ENCODE assay signal across 1 cellular context in the genomic region with DNA sequence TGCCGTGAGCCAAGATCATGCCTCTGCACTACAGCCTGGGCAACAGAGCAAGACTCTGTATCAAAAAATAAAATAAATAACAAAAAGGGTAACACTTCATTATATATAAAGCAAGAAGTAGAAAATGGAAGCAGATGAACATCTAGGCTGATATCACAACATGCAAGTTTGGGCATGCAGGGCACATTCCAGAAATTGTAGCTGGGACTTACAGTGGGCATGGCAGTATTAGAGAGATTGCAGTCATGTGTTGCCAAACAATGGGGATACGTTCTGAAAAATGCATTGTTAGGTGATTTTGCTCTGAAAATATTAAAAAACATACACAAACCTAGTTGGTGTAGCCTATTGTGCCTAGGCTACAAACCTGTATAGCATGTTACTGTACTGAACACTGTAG.
TF ChIP-seq lines count a peak whose summit lies in the region.

No MANE protein-coding gene starts in this region.

TF ChIP-seq in GM12878, 131 proteins besides CTCF, POLR2A, EP300 and RAD21:
- TF ChIP-seq PAX5 (IDR thresholded peaks at IDR 0.05; ENCODE audit: borderline replicate concordance, low read depth, low read length), result no peak
- 0 out of 2 replicates have a peak, but pooled peaks have one; percentile 10 for TF ChIP-seq NFXL1 (IDR thresholded peaks at IDR 0.05; ENCODE audit: borderline replicate concordance)
